1 cellular context compared by ENCODE assay signal in genomic region chr3:156305672-156306071, GRCh38.
TF ChIP-seq lines count a peak whose summit lies in the region.

No MANE protein-coding gene starts in this region.

TF ChIP-seq in SK-N-SH, 30 proteins besides CTCF, POLR2A, EP300 and RAD21 (continued from another document):
- TF ChIP-seq REST (IDR thresholded peaks at IDR 0.05; ENCODE audit: low read depth, low read length): no peak
TF ChIP-seq in SK-N-SH: peak in this region for 0.
